ENCODE assay signal across 24 cellular contexts in genomic region chrX:54818221-54818620, GRCh38. TPM values are rescaled to one million over a fixed set of nuclear protein-coding genes. Genes with fewer than 3 reads are reported as not detected.
DNase-seq lines count a peak whose midpoint lies in the region; ATAC-seq, FAIRE-seq and TF ChIP-seq lines count a peak whose summit lies in the region.
"Had no signal": no experiment of that assay in that cellular context is flagged by ENCODE, and none has a peak within 500 bp of the region (broad histone marks: within the 10 kb centered on the region; RNA-seq: fewer than 3 reads in every experiment).

No MANE protein-coding gene starts in this region.

- peak; percentile 36 for DNase-seq in right atrium auricular region (ENCODE audit: low spot score)
- DNase-seq in heart right ventricle: no peak
- DNase-seq in coronary artery (ENCODE audit: low spot score): peak; percentile 38
- peak; percentile 65 to 81 for DNase-seq in vagina (ENCODE audit: extremely low spot score in 2 of 2)
- no peak for DNase-seq in kidney
- no peak for DNase-seq in effector CD4-positive, alpha-beta T cell
- DNase-seq: CD4-positive, CD25-positive, alpha-beta regulatory T cell; GOT3; HCEC 1CT; MM.1S; NCI-H2029; NCI-H526 treated with DMSO at 0.1 percent for 48 hours; PC-9; RPMI8226; SHP77 had no signal

- no peak for FAIRE-seq in kidney (lab: Jason Lieb, UNC)
- FAIRE-seq: A204.1, D721Med, G401.6 had no signal

- intact Hi-C loops in heart right ventricle (cut with DNase I): loop anchor here in 1 of 10 donors (10.0 kb wide), 1 partner anchor 187 kb away; the partner anchor contains the start of gene APEX2
- intact Hi-C loops in vagina (cut with DNase I): no loop called here
- intact Hi-C loops in kidney (cut with DNase I): no loop called here

- peaks cover 28% of the 10 kb centered on the region for H3K36me3 ChIP-seq in right atrium auricular region
- peaks cover 0 to 33% (median 20%) of the 10 kb centered on the region in 9 donors for H3K36me3 ChIP-seq in heart right ventricle
- peaks cover 0 to 29% of the 10 kb centered on the region in 2 donors for H3K36me3 ChIP-seq in vagina
- H3K36me3 ChIP-seq in kidney (ENCODE audit: control insufficient read depth in 1 of 2, insufficient read depth in 2 of 2, low read length in 2 of 2): peaks cover 14 to 22% of the 10 kb centered on the region in 2 donors

- H3K27me3 ChIP-seq in right atrium auricular region: no peaks in the 10 kb centered on the region
- no peaks in the 10 kb centered on the region for H3K27me3 ChIP-seq in heart right ventricle
- no peaks in the 10 kb centered on the region for H3K27me3 ChIP-seq in vagina

- H3K36me3 Mint-ChIP-seq in nephron (ENCODE audit: low read depth): peaks cover 31% of the 10 kb centered on the region

- H3K4me3 ChIP-seq in right atrium auricular region: no peak overlapping the region
- no peak overlapping the region for H3K4me3 ChIP-seq in heart right ventricle
- H3K4me3 ChIP-seq in coronary artery: no peak overlapping the region
- H3K4me3 ChIP-seq in vagina: no peak overlapping the region
- H3K4me3 ChIP-seq in kidney (ENCODE audit: low read length in 2 of 2): no peak overlapping the region
- H3K4me3 ChIP-seq: BLaER1, PC-9 had no signal

- peak overlapping the region; percentile 36 to 87 (median 75) for H3K27ac Mint-ChIP-seq in nephron

- WGBS in heart right ventricle, 2 donors: 46 to 47% methylated on average over 5 of the region's 5 CpGs

- H3K9me3 Mint-ChIP-seq in nephron: peaks cover 10% of the 10 kb centered on the region
- H3K9me3 Mint-ChIP-seq: IgD-negative memory B cell had no signal

- no peak overlapping the region for H3K9ac ChIP-seq in kidney (ENCODE audit: low read length in 2 of 2)
- H3K9ac ChIP-seq: BLaER1, KMS-11 had no signal

- H3K4me1 ChIP-seq in right atrium auricular region (no peaks in the 10 kb centered on the region), heart right ventricle (no peaks in the 10 kb centered on the region), vagina (no peaks in the 10 kb centered on the region), kidney (ENCODE audit: control insufficient read depth in 1 of 2, insufficient read depth in 1 of 2, low read depth in 1 of 2, low read length in 2 of 2) (no peaks in the 10 kb centered on the region)
- H3K4me1 ChIP-seq: BLaER1 had no signal

- no peak for TF ChIP-seq POLR2A in vagina (IDR thresholded peaks at IDR 0.05)

- TF ChIP-seq CTCF in right atrium auricular region (IDR thresholded peaks at IDR 0.05) (no peak), heart right ventricle (IDR thresholded peaks at IDR 0.05) (no peak), coronary artery (IDR thresholded peaks at IDR 0.05) (no peak), nephron (IDR thresholded peaks at IDR 0.05; ENCODE audit: unreplicated experiment in 3 of 3) (no peak), vagina (IDR thresholded peaks at IDR 0.05) (no peak), kidney (IDR thresholded peaks at IDR 0.05; ENCODE audit: borderline replicate concordance, extremely low read depth, insufficient read depth) (no peak)

- H3K9me3 ChIP-seq in right atrium auricular region (no peaks in the 10 kb centered on the region), heart right ventricle (no peaks in the 10 kb centered on the region), vagina (no peaks in the 10 kb centered on the region), kidney (ENCODE audit: control insufficient read depth in 1 of 2, low read length in 2 of 2) (no peaks in the 10 kb centered on the region)
- H3K9me3 ChIP-seq: BLaER1 had no signal

- no peak for ATAC-seq in heart right ventricle
- ATAC-seq in GM18502 (IDR thresholded peaks at IDR 0.05; ENCODE audit: poor library complexity, unreplicated experiment): no peak

- no peak overlapping the region for H3K4me3 Mint-ChIP-seq in nephron
- H3K4me3 Mint-ChIP-seq: CD4-positive, CD25-positive, alpha-beta regulatory T cell; IgD-negative memory B cell had no signal

- H3K27ac ChIP-seq in right atrium auricular region: no peak overlapping the region
- H3K27ac ChIP-seq in heart right ventricle: no peak overlapping the region
- no peak overlapping the region for H3K27ac ChIP-seq in coronary artery
- no peak overlapping the region for H3K27ac ChIP-seq in vagina
- no peak overlapping the region for H3K27ac ChIP-seq in kidney (ENCODE audit: low read depth in 2 of 2, low read length in 2 of 2)
- H3K27ac ChIP-seq: BLaER1, KMS-11, PC-9 had no signal

- peaks cover 5% of the 10 kb centered on the region for H3K4me1 Mint-ChIP-seq in nephron

- no peaks in the 10 kb centered on the region for H3K27me3 Mint-ChIP-seq in nephron (ENCODE audit: low read depth)
- H3K27me3 Mint-ChIP-seq: CD4-positive, CD25-positive, alpha-beta regulatory T cell; IgD-negative memory B cell had no signal

RNA-seq across cellular contexts. Expression of gene MAGED2, which starts 10.7 kb away (rescaled TPM):
- total RNA-seq in right atrium auricular region (100 to 1,000 TPM; 124 to 131 TPM), heart right ventricle (100 to 1,000 TPM in 6 of 10 donors, 10 to 100 TPM in 4; 85.6 to 130 (median 106) TPM), vagina (116 TPM), kidney (185 TPM)
- polyA plus RNA-seq in heart right ventricle (10 to 100 TPM; 55.1 to 87.1 TPM), kidney (ENCODE audit: insufficient read depth, low read depth, low replicate concordance) (285 TPM)

RNA-seq across cellular contexts. Expression of gene ITIH6, which starts 20.2 kb away (rescaled TPM):
- total RNA-seq in right atrium auricular region (not detected), heart right ventricle (not detected), vagina (not detected), kidney (not detected)
- polyA plus RNA-seq in heart right ventricle (not detected), kidney (ENCODE audit: insufficient read depth, low read depth, low replicate concordance) (not detected)
- total RNA-seq: CD4-positive, CD25-positive, alpha-beta regulatory T cell; PC-9 had no signal
- polyA plus RNA-seq: AG04450; CD4-positive, CD25-positive, alpha-beta regulatory T cell; IgD-negative memory B cell had no signal

Comparison
In these comparisons a context has a peak if more than half of its experiments do, and no peak if none do; other contexts are left out.
1. DNase-seq: peak in right atrium auricular region (single experiment), coronary artery (single experiment) and vagina (2 of 2); none in heart right ventricle (0 of 2), kidney (single experiment) and effector CD4-positive, alpha-beta T cell (single experiment).